In genomic region chr2:32063310-32064020, GRCh38 we compare ENCODE assay signal across 8 cellular contexts. TPM values are rescaled to one million over a fixed set of nuclear protein-coding genes. Genes with fewer than 3 reads are reported as not detected.
A peak's percentile ranks its signal among the peaks of the same experiment; 100 is the strongest.
DNase-seq lines count a peak whose midpoint lies in the region; ATAC-seq, FAIRE-seq and TF ChIP-seq lines count a peak whose summit lies in the region.

Gene SPAST, plus strand, starts transcription at chr2:32063556. Its CDS starts 276 bp downstream, at chr2:32063832.

- peak; percentile 96 for ATAC-seq in HG03442 (IDR thresholded peaks at IDR 0.05; ENCODE audit: unreplicated experiment)

- H3K27ac ChIP-seq in kidney (ENCODE audit: low read depth in 2 of 2, low read length in 2 of 2) = peak within 1 kb of the TSS; percentile 89 to 96

- TF ChIP-seq CTCF in BJ (IDR thresholded peaks at IDR 0.05; ENCODE audit: insufficient read depth, low read depth, low read length) (peak; percentile 62), chondrocyte (IDR thresholded peaks at IDR 0.05) (peak; percentile 74), kidney (IDR thresholded peaks at IDR 0.05; ENCODE audit: borderline replicate concordance, extremely low read depth, insufficient read depth) (peak; percentile 41)

- H3K9me3 ChIP-seq in kidney (ENCODE audit: control insufficient read depth in 1 of 2, low read length in 2 of 2) = no peaks in the 10 kb centered on the region

- H3K9ac ChIP-seq in kidney (ENCODE audit: low read length in 2 of 2) = peak within 1 kb of the TSS; percentile 72 to 84

- DNase-seq in BJ (ENCODE audit: low read depth) = peak; percentile 87
- DNase-seq in GM19238 (ENCODE audit: insufficient read length, low spot score) = peak; percentile 95
- DNase-seq in NCI-H510A treated with DMSO at 0.1 percent for 48 hours (lab: John Stamatoyannopoulos, UW) = peak; percentile 97
- DNase-seq in activated CD4-positive, alpha-beta T cell treated with anti-CD3 and anti-CD28 coated beads for 24 hours (ENCODE audit: low read depth in 2 of 2) = peak; percentile 95
- peak; percentile 98 for DNase-seq in chondrocyte (ENCODE audit: low spot score)
- peak; percentile 99 for DNase-seq in kidney
- DNase-seq in stimulated activated CD4-positive, alpha-beta T cell treated with anti-CD3 and anti-CD28 coated beads, Interleukin-15, amount 100 ng/mL, for 24 hours = peak; percentile 99

- H3K4me3 Mint-ChIP-seq in chondrocyte (ENCODE audit: unreplicated experiment) = peak within 1 kb of the TSS; percentile 93

- H3K36me3 Mint-ChIP-seq in chondrocyte (ENCODE audit: low read depth) = peaks cover 1% of the 10 kb centered on the region

- H3K36me3 ChIP-seq in BJ (ENCODE audit: control insufficient read depth, insufficient read depth, low read length) (no peaks in the 10 kb centered on the region), kidney (ENCODE audit: control insufficient read depth in 1 of 2, insufficient read depth in 2 of 2, low read length in 2 of 2) (no peaks in the 10 kb centered on the region)

- H3K27me3 Mint-ChIP-seq in chondrocyte (ENCODE audit: low read depth) = no peaks in the 10 kb centered on the region

- FAIRE-seq in kidney (lab: Jason Lieb, UNC) = no peak

- no peaks in the 10 kb centered on the region for H3K9me3 Mint-ChIP-seq in chondrocyte (ENCODE audit: low read depth)

- no peaks in the 10 kb centered on the region for H3K27me3 ChIP-seq in BJ (ENCODE audit: control insufficient read depth, insufficient read depth, low read length)

- H3K4me1 Mint-ChIP-seq in chondrocyte (ENCODE audit: low read depth) = peaks cover 28% of the 10 kb centered on the region

- intact Hi-C loops in kidney (cut with DNase I) = no loop called here

- peaks cover 0 to 8% of the 10 kb centered on the region in 2 donors for H3K4me1 ChIP-seq in kidney (ENCODE audit: control insufficient read depth in 1 of 2, insufficient read depth in 1 of 2, low read depth in 1 of 2, low read length in 2 of 2)

- CTCF ChIA-PET in BJ (lab: Yijun Ruan, JAX) = interaction anchor here (1.1 to 1.5 kb wide), 3 partner anchors 9 to 23 kb away, joined by 3 to 4 read pairs (median 3); partner anchors contain the start of gene DPY30

- POLR2A ChIA-PET in BJ (lab: Charles Lee) = interaction anchor here (1.0 kb wide), 1 partner anchor 1917 kb away, joined by 3 read pairs; the partner anchor contains the start of gene YPEL5

- H3K4me3 ChIP-seq in BJ (ENCODE audit: low read depth, low read length) (peak within 1 kb of the TSS; percentile 82), kidney (ENCODE audit: low read length in 2 of 2) (peak within 1 kb of the TSS; percentile 93 to 95)

- H3K27ac Mint-ChIP-seq in chondrocyte (ENCODE audit: unreplicated experiment) = peak within 1 kb of the TSS; percentile 94

RNA-seq across cellular contexts. Expression of gene SPAST, which starts in this region (rescaled TPM):
- polyA plus RNA-seq in BJ (2011; rRNA removed) (4.5 and 10.3 TPM in 2 replicates), kidney (ENCODE audit: insufficient read depth, low read depth, low replicate concordance) (3.8 TPM)
- polyA minus RNA-seq in BJ (2011; rRNA and poly(A)+ RNA removed) = 5.3 and 5.4 TPM in 2 replicates
- total RNA-seq in chondrocyte (19.7 to 23.7 TPM (median 20.5 TPM) in 3 replicates), kidney (13.6 TPM)

Comparison
In these comparisons a context has a peak if more than half of its experiments do, and no peak if none do; other contexts are left out.
1. Peak in every context shown above with its lines: DNase-seq, ATAC-seq, H3K4me3 ChIP-seq and H3K27ac ChIP-seq.